Comparison of ENCODE assay signal across 12 cellular contexts in the genomic region with DNA sequence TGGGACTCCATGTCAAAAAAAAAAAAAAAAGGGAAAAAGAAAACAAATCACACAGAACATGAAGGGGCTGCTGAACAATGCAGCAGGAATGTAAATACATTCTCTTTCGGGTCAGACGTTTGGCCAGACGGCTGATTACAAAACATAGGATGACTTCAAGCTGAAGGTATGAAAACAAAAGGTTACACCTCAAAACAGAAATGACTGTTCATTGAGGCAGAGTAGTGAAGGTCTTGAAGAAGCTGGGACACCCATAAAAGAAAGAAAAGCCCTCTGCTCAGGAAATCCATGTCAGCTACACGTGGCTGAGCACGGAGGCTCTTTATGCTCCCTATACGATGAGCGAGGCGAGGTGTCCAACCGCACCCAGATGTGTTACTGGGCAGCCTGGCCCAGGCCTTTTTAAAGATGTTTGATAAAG. TPM values are rescaled to one million over a fixed set of nuclear protein-coding genes. Genes with fewer than 3 reads are reported as not detected.
DNase-seq lines count a peak whose midpoint lies in the region; ATAC-seq, FAIRE-seq and TF ChIP-seq lines count a peak whose summit lies in the region.
"Had no signal": no experiment of that assay in that cellular context is flagged by ENCODE, and none has a peak within 500 bp of the region (broad histone marks: within the 10 kb centered on the region; RNA-seq: fewer than 3 reads in every experiment).

No MANE protein-coding gene starts in this region.

- DNase-seq in H54 (ENCODE audit: insufficient read length, low spot score) (peak; percentile 59), SW480 (ENCODE audit: low spot score) (peak; percentile 81), fibroblast of villous mesenchyme (ENCODE audit: low read depth) (peak; percentile 95), NCI-H2227 treated with DMSO at 0.1 percent for 48 hours (lab: John Stamatoyannopoulos, UW) (no peak)
- DNase-seq in central memory CD4-positive, alpha-beta T cell = no peak
- DNase-seq: activated CD4-positive, alpha-beta T cell treated with anti-CD3 and anti-CD28 coated beads, Interleukin-2, amount 50 U/mL, for 4 hours; natural killer cell; NCI-H146; stimulated activated CD4-positive, alpha-beta T cell treated with anti-CD3 and anti-CD28 coated beads, Interleukin-2, amount 100 ng/mL, for 48 hours had no signal

- no peaks in the 10 kb centered on the region for H3K27me3 ChIP-seq in skeletal muscle satellite cell (ENCODE audit: control insufficient read depth, insufficient read depth, low read length)

- TF ChIP-seq CTCF in fibroblast of villous mesenchyme (IDR thresholded peaks at IDR 0.05; ENCODE audit: insufficient read depth, low read depth, low read length) = no peak

- H3K9ac ChIP-seq in skeletal muscle satellite cell (ENCODE audit: low read depth, low read length) = no peak overlapping the region

- ATAC-seq in HG02763 (IDR thresholded peaks at IDR 0.05; ENCODE audit: unreplicated experiment) (no peak), HG03432 (IDR thresholded peaks at IDR 0.05; ENCODE audit: unreplicated experiment) (no peak)
- ATAC-seq: natural killer cell had no signal

- H3K36me3 ChIP-seq in skeletal muscle satellite cell (ENCODE audit: insufficient read depth, low read length) = no peaks in the 10 kb centered on the region

- H3K4me1 ChIP-seq in skeletal muscle satellite cell (ENCODE audit: control insufficient read depth, insufficient read depth, low read length) = peaks cover 33% of the 10 kb centered on the region

- TF ChIP-seq POLR2A in H54 (IDR thresholded peaks at IDR 0.05; ENCODE audit: low read depth, low read length) = no peak

- H3K9me3 ChIP-seq in skeletal muscle satellite cell (replicated peaks; ENCODE audit: low read length) = no peaks in the 10 kb centered on the region

- peak; percentile 98 for FAIRE-seq in H54 (lab: Jason Lieb, UNC)

- H3K4me2 ChIP-seq in skeletal muscle satellite cell (ENCODE audit: low read length) = peak overlapping the region; percentile 46

- H3K4me3 ChIP-seq in fibroblast of villous mesenchyme (ENCODE audit: low read depth, low read length) (no peak overlapping the region), skeletal muscle satellite cell (ENCODE audit: low read length) (no peak overlapping the region)

RNA-seq across cellular contexts. Expression of a gene that starts 37.7 kb away (rescaled TPM):
- 4.7 and 8.1 TPM in 2 replicates for total RNA-seq in fibroblast of villous mesenchyme
- 6.8 and 15.9 TPM in 2 replicates for total RNA-seq in skeletal muscle satellite cell (2012; rRNA removed)

Comparison
In these comparisons a context has a peak if more than half of its experiments do, and no peak if none do; other contexts are left out.
1. DNase-seq: peak in H54 (single experiment), SW480 (single experiment) and fibroblast of villous mesenchyme (single experiment); none in central memory CD4-positive, alpha-beta T cell (single experiment) and NCI-H2227 treated with DMSO at 0.1 percent for 48 hours (single experiment).